In genomic region chr11:19234428-19234827, GRCh38 we compare ENCODE assay signal across 27 cellular contexts. TPM values are rescaled to one million over a fixed set of nuclear protein-coding genes. Genes with fewer than 3 reads are reported as not detected.
"Had no signal": no experiment of that assay in that cellular context is flagged by ENCODE, and none has a peak within 500 bp of the region (broad histone marks: within the 10 kb centered on the region; RNA-seq: fewer than 3 reads in every experiment).

No MANE protein-coding gene starts in this region.

- H3K36me3 Mint-ChIP-seq: natural killer cell had no signal

- H3K27ac Mint-ChIP-seq: endodermal cell, natural killer cell, progenitor cell of endocrine pancreas had no signal

- H3K9me3 ChIP-seq: heart right ventricle, pancreas, uterus had no signal

- H3K36me3 ChIP-seq: pancreas, uterus had no signal

- H3K27me3 ChIP-seq: uterus had no signal

- H3K4me3 Mint-ChIP-seq: endodermal cell, natural killer cell had no signal

- FAIRE-seq: endothelial cell of umbilical vein, frontal cortex, islet of Langerhans, pancreas, small intestine had no signal

- H3K27ac ChIP-seq: coronary artery, pancreas, uterus had no signal

- ATAC-seq: natural killer cell, pancreas, sciatic nerve had no signal

- H3K4me1 ChIP-seq: pancreas, uterus had no signal

- DNase-seq: effector CD4-positive, alpha-beta T cell; endodermal cell; heart right ventricle; hypothalamus; kidney glomerular epithelial cell; mammary epithelial cell; natural killer cell; occipital lobe; pancreas; small intestine; stimulated activated CD4-positive, alpha-beta T cell treated with anti-CD3 and anti-CD28 coated beads, Interleukin-12 subunit alpha, Interleukin-12 subunit beta, amount 100 ng/mL, for 4 hours; stimulated activated naive CD4-positive, alpha-beta T cell; trophoblast cell; uterus had no signal

- H3K4me1 Mint-ChIP-seq: endodermal cell, natural killer cell had no signal

- H3K4me3 ChIP-seq: coronary artery, heart right ventricle, pancreas, uterus had no signal

- H3K9me3 Mint-ChIP-seq: endodermal cell, natural killer cell had no signal

RNA-seq across cellular contexts. Expression of gene E2F8, which starts 6.3 kb away (rescaled TPM):
- total RNA-seq: mesenteric fat pad had no signal
- polyA plus RNA-seq: pancreas had no signal

RNA-seq across cellular contexts. Expression of gene CSRP3, which starts 32.6 kb away (rescaled TPM):
- total RNA-seq: chondrocyte, dermis microvascular lymphatic vessel endothelial cell, endodermal cell, endothelial cell of umbilical vein, fibroblast of lung, frontal cortex, lower leg skin, mammary epithelial cell, mesenteric fat pad, mononuclear cell, natural killer cell, progenitor cell of endocrine pancreas, renal cortical epithelial cell, sciatic nerve, uterus had no signal
- polyA plus RNA-seq: endothelial cell of umbilical vein, fibroblast of lung, mammary epithelial cell had no signal
